Comparison of ENCODE assay signal across 10 cellular contexts in genomic region chr1:210347112-210347511, GRCh38.
DNase-seq lines count a peak whose midpoint lies in the region; ATAC-seq, FAIRE-seq and TF ChIP-seq lines count a peak whose summit lies in the region.
"Had no signal": no experiment of that assay in that cellular context is flagged by ENCODE, and none has a peak within 500 bp of the region (broad histone marks: within the 10 kb centered on the region; RNA-seq: fewer than 3 reads in every experiment).

No MANE protein-coding gene starts in this region.

- H3K4me3 ChIP-seq in astrocyte of the spinal cord (ENCODE audit: low read depth, low read length), result no peak overlapping the region

- ATAC-seq in HG03196 (IDR thresholded peaks at IDR 0.05; ENCODE audit: unreplicated experiment) (peak; percentile 38), HG03095 (IDR thresholded peaks at IDR 0.05; ENCODE audit: unreplicated experiment) (no peak)

- no peak for FAIRE-seq in urothelium cell line (lab: Jason Lieb, UNC)
- FAIRE-seq in HTR-8/SVneo (lab: Jason Lieb, UNC), result no peak

- peak; percentile 34 for DNase-seq in stimulated activated naive CD4-positive, alpha-beta T cell treated with Interleukin-2 at 50 U/mL for 16 hours (lab: John Stamatoyannopoulos, UW)
- DNase-seq in stimulated activated naive CD4-positive, alpha-beta T cell (lab: John Stamatoyannopoulos, UW), result no peak
- peak; percentile 22 for DNase-seq in astrocyte of the spinal cord (ENCODE audit: low read depth, low spot score)
- DNase-seq in urothelium cell line (ENCODE audit: low spot score), result peak; percentile 36
- DNase-seq in HTR-8/SVneo (ENCODE audit: insufficient read length, low spot score), result no peak
- no peak for DNase-seq in NCI-H748 (lab: John Stamatoyannopoulos, UW; ENCODE audit: unreplicated experiment)
- DNase-seq: CD4-positive, alpha-beta memory T cell; foreskin melanocyte had no signal

- in situ Hi-C loops in astrocyte of the spinal cord (cut with HindIII; ENCODE audit: low sequenced_read_pairs), result no loop called here

- TF ChIP-seq CTCF in astrocyte of the spinal cord (IDR thresholded peaks at IDR 0.05; ENCODE audit: low read depth, low read length), result no peak

Comparison
In these comparisons a context has a peak if more than half of its experiments do, and no peak if none do; other contexts are left out.
1. DNase-seq: peak in stimulated activated naive CD4-positive, alpha-beta T cell treated with Interleukin-2 at 50 U/mL for 16 hours (single experiment), astrocyte of the spinal cord (single experiment) and urothelium cell line (single experiment); none in stimulated activated naive CD4-positive, alpha-beta T cell (0 of 6), HTR-8/SVneo (single experiment) and NCI-H748 (single experiment).